15 cellular contexts compared by ENCODE assay signal in genomic region chr21:44957901-44958451, GRCh38. TPM values are rescaled to one million over a fixed set of nuclear protein-coding genes. Genes with fewer than 3 reads are reported as not detected.
DNase-seq lines count a peak whose midpoint lies in the region; ATAC-seq and TF ChIP-seq lines count a peak whose summit lies in the region.
"Had no signal": no experiment of that assay in that cellular context is flagged by ENCODE, and none has a peak within 500 bp of the region (broad histone marks: within the 10 kb centered on the region; RNA-seq: fewer than 3 reads in every experiment).

No MANE protein-coding gene starts in this region.

- H3K4me1 ChIP-seq in heart right ventricle (peaks cover 30 to 99% (median 66%) of the 10 kb centered on the region in 9 donors), psoas muscle (peaks cover 65% of the 10 kb centered on the region)
- H3K4me1 ChIP-seq: A549, prostate gland had no signal

- H3K36me3 ChIP-seq in heart right ventricle (peaks cover 0 to 44% (median 0%) of the 10 kb centered on the region in 9 donors), psoas muscle (ENCODE audit: insufficient read depth in 1 of 2, low read depth in 1 of 2) (peaks cover 0 to 14% of the 10 kb centered on the region in 2 donors)
- H3K36me3 ChIP-seq: prostate gland had no signal

- H3K36me3 Mint-ChIP-seq in natural killer cell treated with Interleukin-12 subunit alpha and Interleukin-12 subunit beta and Interleukin-15 and Interleukin-18, amount 100 ng/mL, for 72 hours = peaks cover 13% of the 10 kb centered on the region
- no peaks in the 10 kb centered on the region for H3K36me3 Mint-ChIP-seq in natural killer cell

- no peaks in the 10 kb centered on the region for H3K27me3 Mint-ChIP-seq in natural killer cell treated with Interleukin-12 subunit alpha and Interleukin-12 subunit beta and Interleukin-15 and Interleukin-18, amount 100 ng/mL, for 72 hours
- no peaks in the 10 kb centered on the region for H3K27me3 Mint-ChIP-seq in natural killer cell (ENCODE audit: low read depth in 2 of 2)
- H3K27me3 Mint-ChIP-seq: memory B cell; stimulated activated naive CD8-positive, alpha-beta T cell treated with anti-CD3 and anti-CD28 coated beads, Interleukin-15, Interleukin-2, amounts not matched to agents 100 ng/mL and 50 ng/mL, for 24 hours had no signal

- peak in 1 of 2 donors; percentile 12 for ATAC-seq in natural killer cell treated with Interleukin-12 subunit alpha and Interleukin-12 subunit beta and Interleukin-15 and Interleukin-18, amount 100 ng/mL, for 72 hours
- no peak for ATAC-seq in natural killer cell
- peak in 7 of 8 donors; percentile 1 to 13 (median 2) for ATAC-seq in heart right ventricle
- peak in 1 of 4 donors; percentile 4 for ATAC-seq in psoas muscle
- no peak for ATAC-seq in GM18498 (IDR thresholded peaks at IDR 0.05; ENCODE audit: unreplicated experiment)
- ATAC-seq in GM18502 (IDR thresholded peaks at IDR 0.05; ENCODE audit: poor library complexity, unreplicated experiment) = no peak
- ATAC-seq: A549; activated T-cell treated with anti-CD3 and anti-CD28 coated beads, Interleukin-2, amount 50 U/mL, for 4 hours had no signal

- 52 to 56% methylated on average over 26 of the region's 26 CpGs for WGBS in heart right ventricle, 2 donors
- WGBS in psoas muscle, 3 donors = 66 to 78% (median 67%) methylated on average over 26 of the region's 26 CpGs

- H3K27ac Mint-ChIP-seq in natural killer cell treated with Interleukin-12 subunit alpha and Interleukin-12 subunit beta and Interleukin-15 and Interleukin-18, amount 100 ng/mL, for 72 hours = no peak overlapping the region
- H3K27ac Mint-ChIP-seq in natural killer cell = no peak overlapping the region
- H3K27ac Mint-ChIP-seq: memory B cell; stimulated activated naive CD8-positive, alpha-beta T cell treated with anti-CD3 and anti-CD28 coated beads, Interleukin-15, Interleukin-2, amounts not matched to agents 100 ng/mL and 50 ng/mL, for 24 hours had no signal

- peak overlapping the region in 4 of 10 donors; percentile 14 to 27 (median 21) for H3K4me3 ChIP-seq in heart right ventricle
- H3K4me3 ChIP-seq in psoas muscle = no peak overlapping the region
- H3K4me3 ChIP-seq: A549, prostate gland had no signal

- no peaks in the 10 kb centered on the region for H3K9me3 Mint-ChIP-seq in natural killer cell treated with Interleukin-12 subunit alpha and Interleukin-12 subunit beta and Interleukin-15 and Interleukin-18, amount 100 ng/mL, for 72 hours
- no peaks in the 10 kb centered on the region for H3K9me3 Mint-ChIP-seq in natural killer cell
- H3K9me3 Mint-ChIP-seq: activated T-cell treated with anti-CD3 and anti-CD28 coated beads, Interleukin-2, amount 50 U/mL, for 4 hours; memory B cell; stimulated activated naive CD8-positive, alpha-beta T cell treated with anti-CD3 and anti-CD28 coated beads, Interleukin-15, Interleukin-2, amounts not matched to agents 100 ng/mL and 50 ng/mL, for 24 hours had no signal

- peak; percentile 55 for DNase-seq in natural killer cell treated with Interleukin-12 subunit alpha and Interleukin-12 subunit beta and Interleukin-15 and Interleukin-18, amount 100 ng/mL, for 72 hours (ENCODE audit: low spot score)
- DNase-seq in natural killer cell (no peak), heart right ventricle (peak in 1 of 2 donors; percentile 25), psoas muscle (peak in 1 of 2 donors; percentile 62), NOMO-1 (lab: John Stamatoyannopoulos, UW; ENCODE audit: unreplicated experiment in 2 of 2) (no peak)
- no peak for DNase-seq in activated CD4-positive, alpha-beta T cell treated with anti-CD3 and anti-CD28 coated beads for 1 hour
- DNase-seq: activated CD4-positive, alpha-beta T cell treated with anti-CD3 and anti-CD28 coated beads for 4 hours; activated T-cell treated with anti-CD3 and anti-CD28 coated beads, Interleukin-2, amount 50 U/mL, for 4 hours; T-helper 1 cell had no signal

- no peaks in the 10 kb centered on the region for H3K9me3 ChIP-seq in heart right ventricle
- H3K9me3 ChIP-seq in psoas muscle = no peaks in the 10 kb centered on the region
- H3K9me3 ChIP-seq: A549, prostate gland had no signal

- peak overlapping the region; percentile 47 to 85 (median 77) for H3K27ac ChIP-seq in heart right ventricle
- H3K27ac ChIP-seq in psoas muscle = peak overlapping the region; percentile 44
- H3K27ac ChIP-seq: A549 had no signal

- intact Hi-C loops in natural killer cell (cut with micrococcal nuclease) = no loop called here
- intact Hi-C loops in heart right ventricle (cut with DNase I) = loop anchor here in 4 of 10 donors (5.0 to 10.0 kb wide), 5 partner anchors 77 to 327 kb away; partner anchors contain the start of genes ADARB1 (in 2 of the 4) and POFUT2 (in 2 of the 4)
- intact Hi-C loops in psoas muscle (cut with DNase I) = loop anchor here in 1 of 2 donors (5.0 kb wide), 1 partner anchor 74 kb away; no protein-coding TSS in a partner anchor

- no peaks in the 10 kb centered on the region for H3K27me3 ChIP-seq in heart right ventricle
- H3K27me3 ChIP-seq in psoas muscle (ENCODE audit: insufficient read depth in 3 of 3, low read length in 2 of 3) = no peaks in the 10 kb centered on the region

- TF ChIP-seq CTCF in natural killer cell (IDR thresholded peaks at IDR 0.05) (no peak), heart right ventricle (IDR thresholded peaks at IDR 0.05) (no peak), psoas muscle (IDR thresholded peaks at IDR 0.05) (no peak)

- H3K4me3 Mint-ChIP-seq in natural killer cell treated with Interleukin-12 subunit alpha and Interleukin-12 subunit beta and Interleukin-15 and Interleukin-18, amount 100 ng/mL, for 72 hours = no peak overlapping the region
- H3K4me3 Mint-ChIP-seq in natural killer cell = no peak overlapping the region
- H3K4me3 Mint-ChIP-seq: activated T-cell treated with anti-CD3 and anti-CD28 coated beads, Interleukin-2, amount 50 U/mL, for 4 hours; memory B cell; stimulated activated naive CD8-positive, alpha-beta T cell treated with anti-CD3 and anti-CD28 coated beads, Interleukin-15, Interleukin-2, amounts not matched to agents 100 ng/mL and 50 ng/mL, for 24 hours had no signal

- peaks cover 0 to 6% of the 10 kb centered on the region in 2 donors for H3K4me1 Mint-ChIP-seq in natural killer cell treated with Interleukin-12 subunit alpha and Interleukin-12 subunit beta and Interleukin-15 and Interleukin-18, amount 100 ng/mL, for 72 hours (ENCODE audit: low read depth in 2 of 2)
- H3K4me1 Mint-ChIP-seq in natural killer cell = peaks cover 0 to 21% of the 10 kb centered on the region in 2 donors

RNA-seq across cellular contexts. Expression of gene SLX9, which starts 18.1 kb away (rescaled TPM):
- total RNA-seq in natural killer cell treated with Interleukin-12 subunit alpha and Interleukin-12 subunit beta and Interleukin-15 and Interleukin-18, amount 100 ng/mL, for 72 hours = 10 to 100 TPM; 43.5 to 83.6 TPM
- total RNA-seq in natural killer cell = 10 to 100 TPM; 12.8 to 22.9 (median 20.0) TPM
- 10 to 100 TPM; 42.4 to 67.2 (median 52.6) TPM for total RNA-seq in heart right ventricle
- polyA plus RNA-seq in heart right ventricle = 10 to 100 TPM; 68.1 to 83.6 TPM
- 10 to 100 TPM; 26.3 to 58.0 (median 32.5) TPM for total RNA-seq in psoas muscle
- 10 to 100 TPM; 20.2 to 69.2 (median 26.7) TPM for polyA plus RNA-seq in psoas muscle

RNA-seq across cellular contexts. Expression of gene ITGB2, which starts 37.3 kb away (rescaled TPM):
- 1,000 to 10,000 TPM in 1 of 2 donors, 100 to 1,000 TPM in 1; 448 to 1,246 TPM for total RNA-seq in natural killer cell treated with Interleukin-12 subunit alpha and Interleukin-12 subunit beta and Interleukin-15 and Interleukin-18, amount 100 ng/mL, for 72 hours
- total RNA-seq in natural killer cell (1,000 to 10,000 TPM; 1,223 to 1,393 (median 1,250) TPM), heart right ventricle (100 to 1,000 TPM in 1 of 10 donors, 10 to 100 TPM in 5, 1 to 10 TPM in 4; 5.1 to 151 (median 10.3) TPM), psoas muscle (10 to 100 TPM in 3 of 4 donors, 1 to 10 TPM in 1; 8.3 to 11.7 (median 11.0) TPM)
- polyA plus RNA-seq in heart right ventricle (10 to 100 TPM; 12.4 to 12.7 TPM), psoas muscle (1 to 10 TPM; 2.5 to 4.6 (median 2.7) TPM)

Comparison
In these comparisons a context has a peak if more than half of its experiments do, and no peak if none do; other contexts are left out.
1. ATAC-seq: peak in heart right ventricle (7 of 8); none in natural killer cell (0 of 3), GM18498 (single experiment) and GM18502 (single experiment).